Comparison of ENCODE assay signal across 10 cellular contexts in genomic region chr2:174350018-174350417, GRCh38. TPM values are rescaled to one million over a fixed set of nuclear protein-coding genes. Genes with fewer than 3 reads are reported as not detected.
DNase-seq lines count a peak whose midpoint lies in the region; ATAC-seq, FAIRE-seq and TF ChIP-seq lines count a peak whose summit lies in the region.
"Had no signal": no experiment of that assay in that cellular context is flagged by ENCODE, and none has a peak within 500 bp of the region (broad histone marks: within the 10 kb centered on the region; RNA-seq: fewer than 3 reads in every experiment).

No MANE protein-coding gene starts in this region.

- in situ Hi-C loops in GM13977 (cut with MboI; ENCODE audit: low pct_unique_long_range_greater_than_20kb, low sequenced_read_pairs, unreplicated experiment): no loop called here

- ATAC-seq in activated naive CD4-positive, alpha-beta T cell treated with anti-CD3 and anti-CD28 coated beads, Interleukin-2, amount 50 U/mL, for 72 hours: no peak
- ATAC-seq in HG03565 (IDR thresholded peaks at IDR 0.05; ENCODE audit: unreplicated experiment) (no peak), HG03469 (IDR thresholded peaks at IDR 0.05; ENCODE audit: unreplicated experiment) (no peak)

- TF ChIP-seq CTCF in GM13977 (IDR thresholded peaks at IDR 0.05; ENCODE audit: extremely low read depth, insufficient read depth, missing control alignments) (peak; percentile 18), fibroblast of the aortic adventitia (IDR thresholded peaks at IDR 0.05; ENCODE audit: insufficient read depth, low read length) (peak; percentile 47)

- peak; percentile 33 for DNase-seq in AG08395 (ENCODE audit: low spot score)
- DNase-seq in GM13977 (ENCODE audit: low spot score): peak; percentile 35
- DNase-seq in RCC 7860 (ENCODE audit: low spot score): no peak
- no peak for DNase-seq in fibroblast of the aortic adventitia (ENCODE audit: low read depth)
- no peak for DNase-seq in activated naive CD4-positive, alpha-beta T cell treated with anti-CD3 and anti-CD28 coated beads, Interleukin-2, amount 50 U/mL, for 72 hours (ENCODE audit: low spot score in 2 of 2)
- no peak for DNase-seq in NCI-H526 treated with DMSO at 0.1 percent for 48 hours (lab: John Stamatoyannopoulos, UW)
- DNase-seq: naive B cell, NCI-H2081 treated with DMSO at 0.1 percent for 48 hours had no signal

- H3K27ac Mint-ChIP-seq in activated naive CD4-positive, alpha-beta T cell treated with anti-CD3 and anti-CD28 coated beads, Interleukin-2, amount 50 U/mL, for 72 hours: no peak overlapping the region
- H3K27ac Mint-ChIP-seq: naive B cell had no signal

- peaks cover 0 to 7% of the 10 kb centered on the region in 2 donors for H3K36me3 Mint-ChIP-seq in activated naive CD4-positive, alpha-beta T cell treated with anti-CD3 and anti-CD28 coated beads, Interleukin-2, amount 50 U/mL, for 72 hours

- H3K4me3 ChIP-seq in fibroblast of the aortic adventitia (ENCODE audit: low read depth, low read length): no peak overlapping the region

- H3K9me3 Mint-ChIP-seq in activated naive CD4-positive, alpha-beta T cell treated with anti-CD3 and anti-CD28 coated beads, Interleukin-2, amount 50 U/mL, for 72 hours: no peaks in the 10 kb centered on the region
- H3K9me3 Mint-ChIP-seq: naive B cell had no signal

- peak; percentile 74 for FAIRE-seq in RCC 7860 (lab: Jason Lieb, UNC)

RNA-seq across cellular contexts. Expression of gene SP9, which starts 15.3 kb away (rescaled TPM):
- not detected in 2 replicates for total RNA-seq in fibroblast of the aortic adventitia (ENCODE audit: low replicate concordance)
- not detected for total RNA-seq in activated naive CD4-positive, alpha-beta T cell treated with anti-CD3 and anti-CD28 coated beads, Interleukin-2, amount 50 U/mL, for 72 hours

RNA-seq across cellular contexts. Expression of gene SCRN3, which starts 45.5 kb away (rescaled TPM):
- total RNA-seq in fibroblast of the aortic adventitia (ENCODE audit: low replicate concordance): 21.8 and 34.6 TPM in 2 replicates
- 10 to 100 TPM; 11.0 to 16.0 TPM for total RNA-seq in activated naive CD4-positive, alpha-beta T cell treated with anti-CD3 and anti-CD28 coated beads, Interleukin-2, amount 50 U/mL, for 72 hours

Comparison
In these comparisons a context has a peak if more than half of its experiments do, and no peak if none do; other contexts are left out.
1. DNase-seq: peak in AG08395 (single experiment) and GM13977 (single experiment); none in RCC 7860 (single experiment), fibroblast of the aortic adventitia (single experiment), activated naive CD4-positive, alpha-beta T cell treated with anti-CD3 and anti-CD28 coated beads, Interleukin-2, amount 50 U/mL, for 72 hours (0 of 2) and NCI-H526 treated with DMSO at 0.1 percent for 48 hours (single experiment).